In genomic region chr12:47770086-47770726, GRCh38 we compare ENCODE assay signal across 12 cellular contexts. TPM values are rescaled to one million over a fixed set of nuclear protein-coding genes. Genes with fewer than 3 reads are reported as not detected.
DNase-seq lines count a peak whose midpoint lies in the region; ATAC-seq, FAIRE-seq and TF ChIP-seq lines count a peak whose summit lies in the region.
"Had no signal": no experiment of that assay in that cellular context is flagged by ENCODE, and none has a peak within 500 bp of the region (broad histone marks: within the 10 kb centered on the region; RNA-seq: fewer than 3 reads in every experiment).

No MANE protein-coding gene starts in this region.

- H2AFZ ChIP-seq in K562 (ENCODE audit: low read depth, low read length) (peak overlapping the region; percentile 47), HepG2 (ENCODE audit: low read length) (no peak overlapping the region)

- H3K4me3 Mint-ChIP-seq in T-helper 17 cell = no peak overlapping the region

- TF ChIP-seq EP300 in K562 (IDR thresholded peaks at IDR 0.05; ENCODE audit: low read length) (no peak), HepG2 (IDR thresholded peaks at IDR 0.05; ENCODE audit: low read depth in 2 of 2, low read length in 2 of 2) (no peak), HepG2 (CRISPR knock-in tag; IDR thresholded peaks at IDR 0.05; ENCODE audit: borderline replicate concordance) (no peak)

- H3K4me1 Mint-ChIP-seq in T-helper 17 cell = peaks cover 9% of the 10 kb centered on the region

- DNase-seq in AG10803 (ENCODE audit: low read depth) (peak; percentile 68), MV-4-11 (lab: John Stamatoyannopoulos, UW) (peak; percentile 67), K562 (ENCODE audit: extremely low read depth in 1 of 4, low spot score in 3 of 4) (no peak), HepG2 (ENCODE audit: low spot score) (peak; percentile 35), hypothalamus (lab: John Stamatoyannopoulos, UW) (no peak), left ventricle myocardium superior (no peak), anterior cingulate cortex (lab: John Stamatoyannopoulos, UW) (no peak), T-helper 17 cell (no peak)
- DNase-seq: DMS53; stimulated activated CD8-positive, alpha-beta memory T cell treated with anti-CD3 and anti-CD28 coated beads, Interleukin-4, amount 100 ng/mL, for 48 hours had no signal

- H3K36me3 Mint-ChIP-seq in T-helper 17 cell (ENCODE audit: low read depth) = peaks cover 2% of the 10 kb centered on the region

- FAIRE-seq in K562 (lab: Jason Lieb, UNC) (no peak), HepG2 (lab: Jason Lieb, UNC) (no peak)
- FAIRE-seq: endothelial cell of umbilical vein had no signal

- H3K4me1 ChIP-seq in K562 (replicated peaks in 1 of 2; ENCODE audit: control insufficient read depth in 2 of 2, insufficient read depth in 2 of 2, low read length in 2 of 2) (peaks cover 29 to 43% of the 10 kb centered on the region in 2 experiments), HepG2 (ENCODE audit: insufficient read depth, low read length) (peaks cover 58% of the 10 kb centered on the region)

- in situ Hi-C loops in K562 (cut with MboI) (loop anchor here (10.0 kb wide), 1 partner anchor 55 kb away; no protein-coding TSS in a partner anchor), HepG2 (cut with HindIII; ENCODE audit: extremely low pct_ligation_motif_present, low pct_unique_long_range_greater_than_20kb) (no loop called here)

- 70% methylated on average over 3 of the region's 3 CpGs for WGBS in K562 (ENCODE audit: insufficient coverage, low coverage, missing lambda C conversion rate)
- 31% methylated on average over 3 of the region's 3 CpGs for WGBS in HepG2 (ENCODE audit: low lambda C conversion rate)

- H3K36me3 ChIP-seq in K562 (ENCODE audit: control insufficient read depth, insufficient read depth, low read length) (no peaks in the 10 kb centered on the region), HepG2 (replicated peaks in 1 of 2; ENCODE audit: control insufficient read depth in 1 of 2, insufficient read depth in 2 of 2, low read length in 2 of 2) (no peaks in the 10 kb centered on the region)
- H3K36me3 ChIP-seq: cardiac muscle cell had no signal

- TF ChIP-seq RAD21 in K562 (CRISPR knock-in tag; conservative IDR thresholded peaks at IDR 0.05 in 1 of 2, IDR thresholded peaks at IDR 0.05 in 1 of 2) (no peak), HepG2 (CRISPR knock-in tag; IDR thresholded peaks at IDR 0.05) (no peak)

- peaks cover 4% of the 10 kb centered on the region for H3K27me3 Mint-ChIP-seq in T-helper 17 cell

- no peak overlapping the region; a peak in 1 of 4 replicates for H3K9ac ChIP-seq in K562 (ENCODE audit: insufficient read depth in 1 of 2, low read depth in 2 of 2, low read length in 2 of 2)
- H3K9ac ChIP-seq in HepG2 (ENCODE audit: insufficient read depth, low read depth, low read length) = no peak overlapping the region

- H3K27ac ChIP-seq in K562 (ENCODE audit: extremely low read depth, low read depth, low read length) = no peak overlapping the region
- H3K27ac ChIP-seq in HepG2 (ENCODE audit: extremely low read length, insufficient read depth, low read length) = no peak overlapping the region
- H3K27ac ChIP-seq: cardiac muscle cell had no signal

- POLR2A ChIA-PET in K562 (lab: Yijun Ruan, JAX) = interaction anchor here (0.6 to 1.9 kb wide), 6 partner anchors 9 to 39 kb away, joined by 3 to 5 read pairs (median 4); no protein-coding TSS in a partner anchor
- POLR2A ChIA-PET in HepG2 (lab: Yijun Ruan, JAX) = no interaction called here

- H3K4me3 ChIP-seq in AG10803 (ENCODE audit: low read length) (no peak overlapping the region), K562 (no peak overlapping the region), HepG2 (replicated peaks in 1 of 3; ENCODE audit: insufficient read depth in 1 of 3, low read depth in 2 of 3, low read length in 3 of 3) (no peak overlapping the region)
- H3K4me3 ChIP-seq: cardiac muscle cell had no signal

- CTCF ChIA-PET in K562 (lab: Yijun Ruan, JAX; ENCODE audit: low intra/inter-chr PET ratio) = interaction anchor here (1.1 kb wide), 1 partner anchor 67 kb away, joined by 4 read pairs; no protein-coding TSS in a partner anchor
- CTCF ChIA-PET in HepG2 (lab: Yijun Ruan, JAX; ENCODE audit: low intra/inter-chr PET ratio, low total read pairs) = no interaction called here

- H3K4me2 ChIP-seq in K562 (ENCODE audit: insufficient read depth, low read length) (no peak overlapping the region), HepG2 (ENCODE audit: low read depth, low read length) (no peak overlapping the region)

- no peak for TF ChIP-seq CTCF in AG10803 (conservative IDR thresholded peaks at IDR 0.05; ENCODE audit: low read length)
- TF ChIP-seq CTCF in K562 (IDR thresholded peaks at IDR 0.05 in 2 of 3, conservative IDR thresholded peaks at IDR 0.05 in 1 of 3; ENCODE audit: insufficient read depth in 2 of 3, low read depth in 1 of 3, low read length in 3 of 3) = no peak
- no peak for TF ChIP-seq CTCF in HepG2 (CRISPR knock-in tag; IDR thresholded peaks at IDR 0.05)

- ATAC-seq in K562 (no peak), HepG2 (no peak), left ventricle myocardium superior (no peak), T-helper 17 cell (no peak)

- BruUV-seq in K562 (replicated peaks; lab: Mats Ljungman, UMichigan) (no TSS peak), HepG2 (replicated peaks; lab: Mats Ljungman, UMichigan) (no TSS peak)

- H4K20me1 ChIP-seq in K562 (replicated peaks; ENCODE audit: control insufficient read depth, insufficient read depth, low read length) = no peaks in the 10 kb centered on the region
- H4K20me1 ChIP-seq in HepG2 (ENCODE audit: insufficient read depth, low read length) = no peaks in the 10 kb centered on the region

- H3K27me3 ChIP-seq in K562 (ENCODE audit: control insufficient read depth in 2 of 2, insufficient read depth in 2 of 2, low read length in 2 of 2) = no peaks in the 10 kb centered on the region
- peaks cover 4 to 10% of the 10 kb centered on the region in 2 experiments; a peak in 3 of 5 replicates for H3K27me3 ChIP-seq in HepG2 (ENCODE audit: control insufficient read depth in 1 of 2, insufficient read depth in 2 of 2, low read length in 2 of 2)
- H3K27me3 ChIP-seq: cardiac muscle cell had no signal

- H3K9me3 ChIP-seq in K562 (replicated peaks; ENCODE audit: control insufficient read depth, insufficient read depth, low read depth, low read length) (no peaks in the 10 kb centered on the region), HepG2 (ENCODE audit: low read length) (no peaks in the 10 kb centered on the region), T-helper 17 cell (ENCODE audit: control insufficient read depth, low read length, poor library complexity, severe bottlenecking) (no peaks in the 10 kb centered on the region)

- H3K27ac Mint-ChIP-seq in T-helper 17 cell = no peak overlapping the region

- intact Hi-C loops in K562 (cut with micrococcal nuclease) = no loop called here
- intact Hi-C loops in HepG2 (cut with micrococcal nuclease; ENCODE audit: unreplicated experiment) = no loop called here
- intact Hi-C loops in left ventricle myocardium superior (cut with micrococcal nuclease) = loop anchor here (10.0 kb wide), 1 partner anchor 65 kb away; no protein-coding TSS in a partner anchor

- TF ChIP-seq POLR2A in K562 (conservative IDR thresholded peaks at IDR 0.05) (no peak), HepG2 (IDR thresholded peaks at IDR 0.05; ENCODE audit: insufficient read depth in 1 of 2, low read depth in 2 of 2, low read length in 2 of 2) (no peak)

- H3K9me1 ChIP-seq in K562 (ENCODE audit: control insufficient read depth, insufficient read depth, low read length) = no peaks in the 10 kb centered on the region

- H3K79me2 ChIP-seq in K562 (ENCODE audit: control insufficient read depth, insufficient read depth, low read length) (peaks cover 22% of the 10 kb centered on the region), HepG2 (ENCODE audit: insufficient read depth, low read length) (no peaks in the 10 kb centered on the region)

RNA-seq across cellular contexts. Expression of gene SLC48A1, which starts 2.8 kb away (rescaled TPM):
- total RNA-seq in K562 (2011; cell fraction: chromatin; rRNA removed; ENCODE audit: low replicate concordance) = 18.5 and 36.8 TPM in 2 replicates
- total RNA-seq in K562 (2011; cell fraction: nucleolus; rRNA removed) = 31.2 and 31.5 TPM in 2 replicates
- total RNA-seq in K562 (2011; cell fraction: nucleoplasm; rRNA removed) = 45.5 and 69.2 TPM in 2 replicates
- 16.3 and 25.4 TPM in 2 replicates for total RNA-seq in K562 (2014; rRNA removed)
- 13.1 and 18.3 TPM in 2 replicates for total RNA-seq in K562 (2014; rRNA removed; fragmentation: Illumina TruSeq; extraction: Trizol)
- 16.1 and 16.2 TPM in 2 replicates for total RNA-seq in K562 (2015; rRNA removed; fragmentation: Illumina TruSeq; extraction: Trizol)
- 37.5 and 41.9 TPM in 2 replicates for total RNA-seq in K562 (2021)
- 10.7 and 15.7 TPM in 2 replicates for polyA plus RNA-seq in K562 (2011; rRNA removed)
- 16.7 and 26.0 TPM in 2 replicates for polyA plus RNA-seq in K562 (2011; cell fraction: cytosol; rRNA removed)
- 25.7 and 35.1 TPM in 2 replicates for polyA plus RNA-seq in K562 (2011; cell fraction: nucleus; rRNA removed)
- 22.2 and 44.4 TPM in 2 replicates for polyA plus RNA-seq in K562 (2012)
- polyA plus RNA-seq in K562 (2014; fragmentation: Illumina TruSeq; extraction: Trizol) = 28.6 and 30.4 TPM in 2 replicates
- 10 to 100 TPM; 23.5 to 26.9 TPM for polyA plus RNA-seq in K562 (2014; fragmentation: Nextera tagmentation; extraction: Ambion mirVana)
- polyA plus RNA-seq in K562 (2014; rRNA removed) = 18.7 and 23.6 TPM in 2 replicates
- polyA minus RNA-seq in K562 (2011; rRNA and poly(A)+ RNA removed) = 7.6 and 8.9 TPM in 2 replicates
- 14.8 and 17.6 TPM in 2 replicates for polyA minus RNA-seq in K562 (2011; cell fraction: cytosol; rRNA and poly(A)+ RNA removed)
- 6.9 and 11.6 TPM in 2 replicates for polyA minus RNA-seq in K562 (2011; cell fraction: nucleus; rRNA and poly(A)+ RNA removed)
- 2.6 and 3.7 TPM in 2 replicates for total RNA-seq in HepG2 (2016; rRNA removed; fragmentation: Illumina TruSeq; extraction: Trizol)
- total RNA-seq in HepG2 (2016; cell fraction: cytosol; rRNA removed; fragmentation: Illumina TruSeq; extraction: Trizol; ENCODE audit: low read depth) = 2.3 and 3.1 TPM in 2 replicates
- 2.3 and 3.4 TPM in 2 replicates for total RNA-seq in HepG2 (2016; cell fraction: insoluble cytoplasmic fraction; rRNA removed; fragmentation: Illumina TruSeq; extraction: Trizol)
- 5.0 and 6.3 TPM in 2 replicates for total RNA-seq in HepG2 (2016; cell fraction: membrane; rRNA removed; fragmentation: Illumina TruSeq; extraction: Trizol)
- 2.5 and 2.6 TPM in 2 replicates for total RNA-seq in HepG2 (2016; cell fraction: nucleus; rRNA removed; fragmentation: Illumina TruSeq; extraction: Trizol)
- 2.2 and 3.1 TPM in 2 replicates for polyA plus RNA-seq in HepG2 (2011; rRNA removed)
- polyA plus RNA-seq in HepG2 (2011; cell fraction: cytosol; rRNA removed) = 2.4 and 2.6 TPM in 2 replicates
- polyA plus RNA-seq in HepG2 (2011; cell fraction: nucleus; rRNA removed) = 3.1 and 4.1 TPM in 2 replicates
- polyA plus RNA-seq in HepG2 (2012) = 2.1 and 3.5 TPM in 2 replicates
- 3.8 and 3.9 TPM in 2 replicates for polyA plus RNA-seq in HepG2 (2016; cell fraction: cytosol; fragmentation: Illumina TruSeq; extraction: Trizol; ENCODE audit: low read depth)
- polyA plus RNA-seq in HepG2 (2016; cell fraction: insoluble cytoplasmic fraction; fragmentation: Illumina TruSeq; extraction: Trizol; ENCODE audit: low read depth) = 2.6 and 3.2 TPM in 2 replicates
- 6.3 and 6.9 TPM in 2 replicates for polyA plus RNA-seq in HepG2 (2016; cell fraction: membrane; fragmentation: Illumina TruSeq; extraction: Trizol; ENCODE audit: low read depth)
- polyA plus RNA-seq in HepG2 (2016; cell fraction: nucleus; fragmentation: Illumina TruSeq; extraction: Trizol; ENCODE audit: insufficient read depth, low read depth) = 5.6 and 6.3 TPM in 2 replicates
- polyA minus RNA-seq in HepG2 (2011; rRNA and poly(A)+ RNA removed; ENCODE audit: low replicate concordance) = 5.7 and 45.5 TPM in 2 replicates
- 1.5 and 2.1 TPM in 2 replicates for polyA minus RNA-seq in HepG2 (2011; cell fraction: cytosol; rRNA and poly(A)+ RNA removed)
- polyA minus RNA-seq in HepG2 (2011; cell fraction: nucleus; rRNA and poly(A)+ RNA removed) = 1.7 and 2.8 TPM in 2 replicates
- total RNA-seq in left ventricle myocardium superior = 23.7 TPM
- total RNA-seq in T-helper 17 cell = 1 to 10 TPM; 5.9 to 6.9 TPM

RNA-seq across cellular contexts. Expression of gene RAPGEF3, which starts 11.5 kb away (rescaled TPM):
- total RNA-seq in K562 (2011; cell fraction: chromatin; rRNA removed; ENCODE audit: low replicate concordance) = 1.5 and 4.3 TPM in 2 replicates
- total RNA-seq in K562 (2011; cell fraction: nucleolus; rRNA removed) = 2.2 and 2.3 TPM in 2 replicates
- total RNA-seq in K562 (2011; cell fraction: nucleoplasm; rRNA removed) = 1.7 and 2.3 TPM in 2 replicates
- total RNA-seq in K562 (2014; rRNA removed) = 0.45 and 0.78 TPM in 2 replicates
- 0.15 and 0.16 TPM in 2 replicates for total RNA-seq in K562 (2014; rRNA removed; fragmentation: Illumina TruSeq; extraction: Trizol)
- 0.15 and 0.33 TPM in 2 replicates for total RNA-seq in K562 (2015; rRNA removed; fragmentation: Illumina TruSeq; extraction: Trizol)
- total RNA-seq in K562 (2021) = 0.78 and 1.3 TPM in 2 replicates
- 0.38 and 0.61 TPM in 2 replicates for polyA plus RNA-seq in K562 (2011; rRNA removed)
- 0.49 and 0.50 TPM in 2 replicates for polyA plus RNA-seq in K562 (2011; cell fraction: cytosol; rRNA removed)
- polyA plus RNA-seq in K562 (2011; cell fraction: nucleus; rRNA removed) = 2.9 and 5.0 TPM in 2 replicates
- 0.76 and 2.1 TPM in 2 replicates for polyA plus RNA-seq in K562 (2012)
- 0.37 and 0.43 TPM in 2 replicates for polyA plus RNA-seq in K562 (2014; fragmentation: Illumina TruSeq; extraction: Trizol)
- polyA plus RNA-seq in K562 (2014; fragmentation: Nextera tagmentation; extraction: Ambion mirVana) = under 1 TPM in 1 of 2 experiments, not detected in 1; 0.03 TPM
- polyA plus RNA-seq in K562 (2014; rRNA removed) = 0.44 and 1.1 TPM in 2 replicates
- polyA minus RNA-seq in K562 (2011; rRNA and poly(A)+ RNA removed) = 0.60 and 0.78 TPM in 2 replicates
- not detected in 2 replicates for polyA minus RNA-seq in K562 (2011; cell fraction: cytosol; rRNA and poly(A)+ RNA removed)
- polyA minus RNA-seq in K562 (2011; cell fraction: nucleus; rRNA and poly(A)+ RNA removed) = 1.3 and 3.3 TPM in 2 replicates
- 0.07 TPM in 1 of 2 replicates, not detected in the other for total RNA-seq in HepG2 (2016; rRNA removed; fragmentation: Illumina TruSeq; extraction: Trizol)
- not detected in 2 replicates for total RNA-seq in HepG2 (2016; cell fraction: cytosol; rRNA removed; fragmentation: Illumina TruSeq; extraction: Trizol; ENCODE audit: low read depth)
- total RNA-seq in HepG2 (2016; cell fraction: insoluble cytoplasmic fraction; rRNA removed; fragmentation: Illumina TruSeq; extraction: Trizol) = 0.09 TPM in 1 of 2 replicates, not detected in the other
- 0.03 TPM in 1 of 2 replicates, not detected in the other for total RNA-seq in HepG2 (2016; cell fraction: membrane; rRNA removed; fragmentation: Illumina TruSeq; extraction: Trizol)
- total RNA-seq in HepG2 (2016; cell fraction: nucleus; rRNA removed; fragmentation: Illumina TruSeq; extraction: Trizol) = 0.40 TPM in 1 of 2 replicates, not detected in the other
- 0.07 and 0.37 TPM in 2 replicates for polyA plus RNA-seq in HepG2 (2011; rRNA removed)
- polyA plus RNA-seq in HepG2 (2011; cell fraction: cytosol; rRNA removed) = 0.05 and 0.13 TPM in 2 replicates
- polyA plus RNA-seq in HepG2 (2011; cell fraction: nucleus; rRNA removed) = 0.56 and 0.95 TPM in 2 replicates
- 0.11 and 0.16 TPM in 2 replicates for polyA plus RNA-seq in HepG2 (2012)
- polyA plus RNA-seq in HepG2 (2016; cell fraction: cytosol; fragmentation: Illumina TruSeq; extraction: Trizol; ENCODE audit: low read depth) = not detected in 2 replicates
- 0.17 TPM in 1 of 2 replicates, not detected in the other for polyA plus RNA-seq in HepG2 (2016; cell fraction: insoluble cytoplasmic fraction; fragmentation: Illumina TruSeq; extraction: Trizol; ENCODE audit: low read depth)
- not detected in 2 replicates for polyA plus RNA-seq in HepG2 (2016; cell fraction: membrane; fragmentation: Illumina TruSeq; extraction: Trizol; ENCODE audit: low read depth)
- 0.63 TPM in 1 of 2 replicates, not detected in the other for polyA plus RNA-seq in HepG2 (2016; cell fraction: nucleus; fragmentation: Illumina TruSeq; extraction: Trizol; ENCODE audit: insufficient read depth, low read depth)
- polyA minus RNA-seq in HepG2 (2011; rRNA and poly(A)+ RNA removed; ENCODE audit: low replicate concordance) = 0.28 and 2.0 TPM in 2 replicates
- polyA minus RNA-seq in HepG2 (2011; cell fraction: cytosol; rRNA and poly(A)+ RNA removed) = not detected in 2 replicates
- 0.13 and 1.1 TPM in 2 replicates for polyA minus RNA-seq in HepG2 (2011; cell fraction: nucleus; rRNA and poly(A)+ RNA removed)
- total RNA-seq in left ventricle myocardium superior = 37.6 TPM
- total RNA-seq in T-helper 17 cell = under 1 TPM; 0.27 to 0.55 TPM

RNA-seq across cellular contexts. Expression of gene ENDOU, which starts 44.9 kb away (rescaled TPM):
- not detected in 2 replicates for total RNA-seq in K562 (2011; cell fraction: chromatin; rRNA removed; ENCODE audit: low replicate concordance)
- not detected in 2 replicates for total RNA-seq in K562 (2011; cell fraction: nucleolus; rRNA removed)
- total RNA-seq in K562 (2011; cell fraction: nucleoplasm; rRNA removed) = not detected in 2 replicates
- total RNA-seq in K562 (2014; rRNA removed) (0.04 TPM in 1 of 2 replicates, not detected in the other), K562 (2014; rRNA removed; fragmentation: Illumina TruSeq; extraction: Trizol) (not detected in 2 replicates), K562 (2015; rRNA removed; fragmentation: Illumina TruSeq; extraction: Trizol) (not detected in 2 replicates), K562 (2021) (not detected in 2 replicates), HepG2 (2016; rRNA removed; fragmentation: Illumina TruSeq; extraction: Trizol) (not detected in 2 replicates), left ventricle myocardium superior (0.30 TPM), T-helper 17 cell (under 1 TPM in 1 of 2 donors, not detected in 1; 0.12 TPM)
- polyA plus RNA-seq in K562 (2011; rRNA removed) (0.03 TPM in 1 of 2 replicates, not detected in the other), K562 (2014; fragmentation: Illumina TruSeq; extraction: Trizol) (not detected in 2 replicates), K562 (2014; fragmentation: Nextera tagmentation; extraction: Ambion mirVana) (not detected), K562 (2014; rRNA removed) (not detected in 2 replicates), HepG2 (2011; rRNA removed) (not detected in 2 replicates)
- 0.04 TPM in 1 of 2 replicates, not detected in the other for polyA plus RNA-seq in K562 (2011; cell fraction: cytosol; rRNA removed)
- polyA plus RNA-seq in K562 (2011; cell fraction: nucleus; rRNA removed) = 0.16 TPM in 1 of 2 replicates, not detected in the other
- polyA plus RNA-seq in K562 (2012) = 0.17 TPM in 1 of 2 replicates, not detected in the other
- 0.12 TPM in 1 of 2 replicates, not detected in the other for polyA minus RNA-seq in K562 (2011; rRNA and poly(A)+ RNA removed)
- polyA minus RNA-seq in K562 (2011; cell fraction: cytosol; rRNA and poly(A)+ RNA removed) = not detected in 2 replicates
- polyA minus RNA-seq in K562 (2011; cell fraction: nucleus; rRNA and poly(A)+ RNA removed) = not detected in 2 replicates
- not detected in 2 replicates for total RNA-seq in HepG2 (2016; cell fraction: cytosol; rRNA removed; fragmentation: Illumina TruSeq; extraction: Trizol; ENCODE audit: low read depth)
- not detected in 2 replicates for total RNA-seq in HepG2 (2016; cell fraction: insoluble cytoplasmic fraction; rRNA removed; fragmentation: Illumina TruSeq; extraction: Trizol)
- total RNA-seq in HepG2 (2016; cell fraction: membrane; rRNA removed; fragmentation: Illumina TruSeq; extraction: Trizol) = not detected in 2 replicates
- total RNA-seq in HepG2 (2016; cell fraction: nucleus; rRNA removed; fragmentation: Illumina TruSeq; extraction: Trizol) = not detected in 2 replicates
- not detected in 2 replicates for polyA plus RNA-seq in HepG2 (2011; cell fraction: cytosol; rRNA removed)
- polyA plus RNA-seq in HepG2 (2011; cell fraction: nucleus; rRNA removed) = not detected in 2 replicates
- polyA plus RNA-seq in HepG2 (2012) = not detected in 2 replicates
- not detected in 2 replicates for polyA plus RNA-seq in HepG2 (2016; cell fraction: cytosol; fragmentation: Illumina TruSeq; extraction: Trizol; ENCODE audit: low read depth)
- polyA plus RNA-seq in HepG2 (2016; cell fraction: insoluble cytoplasmic fraction; fragmentation: Illumina TruSeq; extraction: Trizol; ENCODE audit: low read depth) = not detected in 2 replicates
- not detected in 2 replicates for polyA plus RNA-seq in HepG2 (2016; cell fraction: membrane; fragmentation: Illumina TruSeq; extraction: Trizol; ENCODE audit: low read depth)
- not detected in 2 replicates for polyA plus RNA-seq in HepG2 (2016; cell fraction: nucleus; fragmentation: Illumina TruSeq; extraction: Trizol; ENCODE audit: insufficient read depth, low read depth)
- polyA minus RNA-seq in HepG2 (2011; rRNA and poly(A)+ RNA removed; ENCODE audit: low replicate concordance) = not detected in 2 replicates
- polyA minus RNA-seq in HepG2 (2011; cell fraction: cytosol; rRNA and poly(A)+ RNA removed) = not detected in 2 replicates
- polyA minus RNA-seq in HepG2 (2011; cell fraction: nucleus; rRNA and poly(A)+ RNA removed) = not detected in 2 replicates
- total RNA-seq: endothelial cell of umbilical vein had no signal
- polyA plus RNA-seq: endothelial cell of umbilical vein had no signal

RNA-seq across cellular contexts. Expression of gene HDAC7, which starts 49.5 kb away (rescaled TPM):
- 123 and 300 TPM in 2 replicates for total RNA-seq in K562 (2011; cell fraction: chromatin; rRNA removed; ENCODE audit: low replicate concordance)
- total RNA-seq in K562 (2011; cell fraction: nucleolus; rRNA removed) = 143 and 147 TPM in 2 replicates
- total RNA-seq in K562 (2011; cell fraction: nucleoplasm; rRNA removed) = 123 and 161 TPM in 2 replicates
- total RNA-seq in K562 (2014; rRNA removed) = 38.4 and 57.4 TPM in 2 replicates
- total RNA-seq in K562 (2014; rRNA removed; fragmentation: Illumina TruSeq; extraction: Trizol) = 22.2 and 30.2 TPM in 2 replicates
- 26.7 and 28.2 TPM in 2 replicates for total RNA-seq in K562 (2015; rRNA removed; fragmentation: Illumina TruSeq; extraction: Trizol)
- 119 and 129 TPM in 2 replicates for total RNA-seq in K562 (2021)
- polyA plus RNA-seq in K562 (2011; rRNA removed) = 31.1 and 33.7 TPM in 2 replicates
- 20.6 and 43.9 TPM in 2 replicates for polyA plus RNA-seq in K562 (2011; cell fraction: cytosol; rRNA removed)
- 215 and 430 TPM in 2 replicates for polyA plus RNA-seq in K562 (2011; cell fraction: nucleus; rRNA removed)
- 67.8 and 112 TPM in 2 replicates for polyA plus RNA-seq in K562 (2012)
- polyA plus RNA-seq in K562 (2014; fragmentation: Illumina TruSeq; extraction: Trizol) = 71.9 and 82.7 TPM in 2 replicates
- polyA plus RNA-seq in K562 (2014; fragmentation: Nextera tagmentation; extraction: Ambion mirVana) = 1 to 10 TPM; 2.5 to 3.8 TPM
- 78.0 and 82.7 TPM in 2 replicates for polyA plus RNA-seq in K562 (2014; rRNA removed)
- polyA minus RNA-seq in K562 (2011; rRNA and poly(A)+ RNA removed) = 8.5 and 12.0 TPM in 2 replicates
- 28.2 and 32.6 TPM in 2 replicates for polyA minus RNA-seq in K562 (2011; cell fraction: cytosol; rRNA and poly(A)+ RNA removed)
- 41.2 and 50.1 TPM in 2 replicates for polyA minus RNA-seq in K562 (2011; cell fraction: nucleus; rRNA and poly(A)+ RNA removed)
- total RNA-seq in HepG2 (2016; rRNA removed; fragmentation: Illumina TruSeq; extraction: Trizol) = 3.7 and 4.6 TPM in 2 replicates
- total RNA-seq in HepG2 (2016; cell fraction: cytosol; rRNA removed; fragmentation: Illumina TruSeq; extraction: Trizol; ENCODE audit: low read depth) = 1.5 and 2.7 TPM in 2 replicates
- total RNA-seq in HepG2 (2016; cell fraction: insoluble cytoplasmic fraction; rRNA removed; fragmentation: Illumina TruSeq; extraction: Trizol) = 3.3 and 5.0 TPM in 2 replicates
- total RNA-seq in HepG2 (2016; cell fraction: membrane; rRNA removed; fragmentation: Illumina TruSeq; extraction: Trizol) = 4.5 and 5.3 TPM in 2 replicates
- 5.2 and 5.6 TPM in 2 replicates for total RNA-seq in HepG2 (2016; cell fraction: nucleus; rRNA removed; fragmentation: Illumina TruSeq; extraction: Trizol)
- polyA plus RNA-seq in HepG2 (2011; rRNA removed) = 8.5 and 10.8 TPM in 2 replicates
- polyA plus RNA-seq in HepG2 (2011; cell fraction: cytosol; rRNA removed) = 3.4 and 5.9 TPM in 2 replicates
- polyA plus RNA-seq in HepG2 (2011; cell fraction: nucleus; rRNA removed) = 44.6 and 61.9 TPM in 2 replicates
- 3.9 and 6.2 TPM in 2 replicates for polyA plus RNA-seq in HepG2 (2012)
- 1.6 and 1.8 TPM in 2 replicates for polyA plus RNA-seq in HepG2 (2016; cell fraction: cytosol; fragmentation: Illumina TruSeq; extraction: Trizol; ENCODE audit: low read depth)
- polyA plus RNA-seq in HepG2 (2016; cell fraction: insoluble cytoplasmic fraction; fragmentation: Illumina TruSeq; extraction: Trizol; ENCODE audit: low read depth) = 7.3 and 8.0 TPM in 2 replicates
- polyA plus RNA-seq in HepG2 (2016; cell fraction: membrane; fragmentation: Illumina TruSeq; extraction: Trizol; ENCODE audit: low read depth) = 5.0 and 6.0 TPM in 2 replicates
- polyA plus RNA-seq in HepG2 (2016; cell fraction: nucleus; fragmentation: Illumina TruSeq; extraction: Trizol; ENCODE audit: insufficient read depth, low read depth) = 15.8 and 16.2 TPM in 2 replicates
- polyA minus RNA-seq in HepG2 (2011; rRNA and poly(A)+ RNA removed; ENCODE audit: low replicate concordance) = 11.8 and 35.8 TPM in 2 replicates
- polyA minus RNA-seq in HepG2 (2011; cell fraction: cytosol; rRNA and poly(A)+ RNA removed) = 2.3 and 4.6 TPM in 2 replicates
- polyA minus RNA-seq in HepG2 (2011; cell fraction: nucleus; rRNA and poly(A)+ RNA removed) = 6.8 and 9.5 TPM in 2 replicates
- total RNA-seq in left ventricle myocardium superior = 35.4 TPM
- total RNA-seq in T-helper 17 cell = 100 to 1,000 TPM; 129 to 151 TPM

Comparison
In these comparisons a context has a peak if more than half of its experiments do, and no peak if none do; other contexts are left out.
1. DNase-seq: peak in AG10803 (single experiment), MV-4-11 (single experiment) and HepG2 (single experiment); none in K562 (0 of 4), hypothalamus (0 of 51), left ventricle myocardium superior (single experiment), anterior cingulate cortex (0 of 58) and T-helper 17 cell (0 of 3).